ENCODE assay signal across 8 cellular contexts in genomic region chr10:89391882-89392756, GRCh38. TPM values are rescaled to one million over a fixed set of nuclear protein-coding genes. Genes with fewer than 3 reads are reported as not detected.
A peak's percentile ranks its signal among the peaks of the same experiment; 100 is the strongest.
DNase-seq lines count a peak whose midpoint lies in the region; ATAC-seq and TF ChIP-seq lines count a peak whose summit lies in the region.

IFIT1 (plus strand) TSS chr10:89392623; CDS start chr10:89392713, 90 bp downstream.

- H3K4ac ChIP-seq in neuronal stem cell (ENCODE audit: low read length): no peak within 1 kb of the TSS

- WGBS in neuronal stem cell (ENCODE audit: extremely low coverage in 2 of 2, insufficient read length in 2 of 2, insufficient replicate concordance in 1 of 2), 2 donors: no CpG with 5 or more reads among the region's 8 CpGs

- peak within 1 kb of the TSS; percentile 89 for H3K27ac Mint-ChIP-seq in activated naive CD8-positive, alpha-beta T cell

- ATAC-seq in GM18907 (IDR thresholded peaks at IDR 0.05; ENCODE audit: unreplicated experiment) (peak; percentile 84), HG03108 (IDR thresholded peaks at IDR 0.05; ENCODE audit: unreplicated experiment) (peak; percentile 79), HG02840 (IDR thresholded peaks at IDR 0.05; ENCODE audit: low FRiP score, unreplicated experiment) (no peak)

- H2BK120ac ChIP-seq in neuronal stem cell (ENCODE audit: low read depth, low read length): no peak within 1 kb of the TSS

- H3K4me1 Mint-ChIP-seq in activated naive CD8-positive, alpha-beta T cell (ENCODE audit: low read depth): peaks cover 46% of the 10 kb centered on the region

- H2BK15ac ChIP-seq in neuronal stem cell (ENCODE audit: low read length): no peak within 1 kb of the TSS

- H3K18ac ChIP-seq in neuronal stem cell (ENCODE audit: low read length): no peak within 1 kb of the TSS

- H2AFZ ChIP-seq in OCI-LY1 (ENCODE audit: low read length) (no peak within 1 kb of the TSS), neuronal stem cell (ENCODE audit: low read length) (peak within 1 kb of the TSS; percentile 88)

- H2BK5ac ChIP-seq in neuronal stem cell (ENCODE audit: low read length): no peak within 1 kb of the TSS

- peak within 1 kb of the TSS; percentile 88 for H3K4me3 Mint-ChIP-seq in activated naive CD8-positive, alpha-beta T cell

- H4K8ac ChIP-seq in neuronal stem cell (ENCODE audit: low read depth, low read length): no peak within 1 kb of the TSS

- no peak within 1 kb of the TSS for H2AK5ac ChIP-seq in neuronal stem cell (ENCODE audit: low read depth, low read length)

- H3K4me3 ChIP-seq in OCI-LY1 (ENCODE audit: low read depth, low read length, poor library complexity, severe bottlenecking) (peak within 1 kb of the TSS; percentile 10), neuronal stem cell (ENCODE audit: low read length in 2 of 2) (peak within 1 kb of the TSS; percentile 58 to 68)

- no peaks in the 10 kb centered on the region for H3F3A ChIP-seq in OCI-LY1 (ENCODE audit: insufficient read depth, low read length)

- no peaks in the 10 kb centered on the region for H3K4me1 ChIP-seq in OCI-LY1 (ENCODE audit: insufficient read depth, low read length, severe bottlenecking)
- H3K4me1 ChIP-seq in neuronal stem cell (ENCODE audit: control insufficient read depth in 2 of 2, insufficient read depth in 1 of 2, low read depth in 1 of 2, low read length in 2 of 2): peaks cover 1 to 3% of the 10 kb centered on the region in 2 donors

- no peaks in the 10 kb centered on the region for H3K36me3 ChIP-seq in OCI-LY1 (ENCODE audit: insufficient read depth, low read length)
- no peaks in the 10 kb centered on the region for H3K36me3 ChIP-seq in neuronal stem cell (replicated peaks in 1 of 2; ENCODE audit: control insufficient read depth in 2 of 2, insufficient read depth in 2 of 2, low read length in 2 of 2)

- H3K79me1 ChIP-seq in neuronal stem cell (ENCODE audit: low read depth, low read length): no peaks in the 10 kb centered on the region

- DNase-seq in COLO829 (ENCODE audit: low spot score) (peak; percentile 71), globus pallidus (ENCODE audit: low spot score) (peak; percentile 93), neuronal stem cell (ENCODE audit: low spot score) (no peak)

- H3K9me3 Mint-ChIP-seq in activated naive CD8-positive, alpha-beta T cell (ENCODE audit: low read depth): no peaks in the 10 kb centered on the region

- H2BK12ac ChIP-seq in neuronal stem cell (ENCODE audit: low read length): no peak within 1 kb of the TSS

- H3K27me3 Mint-ChIP-seq in activated naive CD8-positive, alpha-beta T cell: no peaks in the 10 kb centered on the region

- no peaks in the 10 kb centered on the region for H4K20me1 ChIP-seq in OCI-LY1 (ENCODE audit: insufficient read depth, low read length)

- H3K23ac ChIP-seq in neuronal stem cell (ENCODE audit: low read depth, low read length, poor library complexity): no peak within 1 kb of the TSS

- H3K9me3 ChIP-seq in OCI-LY1 (ENCODE audit: low read length): no peaks in the 10 kb centered on the region
- H3K9me3 ChIP-seq in neuronal stem cell (replicated peaks in 1 of 2; ENCODE audit: control insufficient read depth in 2 of 2, insufficient read depth in 1 of 2, low read depth in 1 of 2, low read length in 2 of 2): no peaks in the 10 kb centered on the region

- no peak within 1 kb of the TSS for H3K14ac ChIP-seq in neuronal stem cell (ENCODE audit: low read length)

- H3K27ac ChIP-seq in OCI-LY1 (ENCODE audit: low read depth, low read length, poor library complexity, severe bottlenecking) (no peak within 1 kb of the TSS), neuronal stem cell (replicated peaks; ENCODE audit: low read length) (no peak within 1 kb of the TSS)

- no peak within 1 kb of the TSS for H4K91ac ChIP-seq in neuronal stem cell (ENCODE audit: low read depth, low read length, poor library complexity)

- H3K9me2 ChIP-seq in OCI-LY1 (ENCODE audit: low read depth, low read length): no peaks in the 10 kb centered on the region

- no peaks in the 10 kb centered on the region for H3K79me2 ChIP-seq in OCI-LY1 (ENCODE audit: insufficient read depth, low read length)

- H3K36me3 Mint-ChIP-seq in activated naive CD8-positive, alpha-beta T cell: peaks cover 12% of the 10 kb centered on the region

- no peak for TF ChIP-seq CTCF in OCI-LY1 (IDR thresholded peaks at IDR 0.05; ENCODE audit: low read length)

- peak within 1 kb of the TSS; percentile 41 for H3K4me2 ChIP-seq in OCI-LY1 (ENCODE audit: low read length)
- peak within 1 kb of the TSS; percentile 47 for H3K4me2 ChIP-seq in neuronal stem cell (ENCODE audit: insufficient read depth, low read length, poor library complexity, severe bottlenecking)

- H3K27me3 ChIP-seq in OCI-LY1 (ENCODE audit: insufficient read depth, low read length) (no peaks in the 10 kb centered on the region), neuronal stem cell (ENCODE audit: control insufficient read depth in 3 of 3, insufficient read depth in 3 of 3, low read depth in 1 of 3, low read length in 3 of 3) (no peaks in the 10 kb centered on the region)

- H3K9ac ChIP-seq in OCI-LY1 (ENCODE audit: low read length) (no peak within 1 kb of the TSS), neuronal stem cell (ENCODE audit: low read depth, low read length, poor library complexity) (no peak within 1 kb of the TSS)

RNA-seq across cellular contexts. Expression of gene IFIT1, which starts in this region (rescaled TPM):
- 16.3 TPM for polyA plus RNA-seq in neuronal stem cell (2013, experiment 1 of 2)
- 15.7 TPM for polyA plus RNA-seq in neuronal stem cell (2013, experiment 2 of 2)
